ENCODE assay signal across 13 cellular contexts in genomic region chr7:29937132-29937531, GRCh38. TPM values are rescaled to one million over a fixed set of nuclear protein-coding genes. Genes with fewer than 3 reads are reported as not detected.
DNase-seq lines count a peak whose midpoint lies in the region; TF ChIP-seq lines count a peak whose summit lies in the region.
"Had no signal": no experiment of that assay in that cellular context is flagged by ENCODE, and none has a peak within 500 bp of the region (broad histone marks: within the 10 kb centered on the region; RNA-seq: fewer than 3 reads in every experiment).

No MANE protein-coding gene starts in this region.

- no peak for TF ChIP-seq POLR2A in tibial nerve (IDR thresholded peaks at IDR 0.05)

- H2BK120ac ChIP-seq in mesenchymal stem cell (ENCODE audit: low read depth, low read length): no peak overlapping the region

- H2BK5ac ChIP-seq in mesenchymal stem cell (ENCODE audit: low read depth, low read length, poor library complexity, severe bottlenecking): no peak overlapping the region

- H4K8ac ChIP-seq in mesenchymal stem cell (ENCODE audit: low read length): no peak overlapping the region

- H3K9me3 ChIP-seq in mesenchymal stem cell (ENCODE audit: control insufficient read depth, low read length) (no peaks in the 10 kb centered on the region), tibial nerve (no peaks in the 10 kb centered on the region)

- no peak overlapping the region for H2AFZ ChIP-seq in mesenchymal stem cell (ENCODE audit: low read depth, low read length)

- no peak overlapping the region for H4K91ac ChIP-seq in mesenchymal stem cell (ENCODE audit: low read length)

- TF ChIP-seq CTCF in tibial nerve (IDR thresholded peaks at IDR 0.05): no peak

- H3K14ac ChIP-seq in mesenchymal stem cell (ENCODE audit: low read length in 2 of 2): no peak overlapping the region

- no peak overlapping the region for H3K4ac ChIP-seq in mesenchymal stem cell (ENCODE audit: low read depth in 1 of 2, low read length in 2 of 2)

- H3K4me1 ChIP-seq in mesenchymal stem cell (ENCODE audit: control insufficient read depth, insufficient read depth, low read depth, low read length) (peaks cover 2% of the 10 kb centered on the region), tibial nerve (peaks cover 0 to 21% (median 0%) of the 10 kb centered on the region in 4 donors)
- H3K4me1 ChIP-seq: BLaER1 treated with 17β-estradiol and CSF1 and Interleukin-3, amounts not matched to agents 10 nM and 100 nM had no signal

- no peak overlapping the region for H2AK5ac ChIP-seq in mesenchymal stem cell (ENCODE audit: low read length, severe bottlenecking)

- no peak for TF ChIP-seq EP300 in tibial nerve (IDR thresholded peaks at IDR 0.05)

- H2BK15ac ChIP-seq in mesenchymal stem cell (ENCODE audit: low read depth, poor library complexity, severe bottlenecking): no peak overlapping the region

- H3K23ac ChIP-seq in mesenchymal stem cell (ENCODE audit: low read length in 2 of 2): no peak overlapping the region

- H3K4me3 ChIP-seq in mesenchymal stem cell (ENCODE audit: insufficient read depth in 1 of 2, low read depth in 1 of 2, low read length in 2 of 2): no peak overlapping the region
- no peak overlapping the region for H3K4me3 ChIP-seq in tibial nerve
- H3K4me3 ChIP-seq: BLaER1 treated with 17β-estradiol and CSF1 and Interleukin-3, amounts not matched to agents 10 nM and 100 nM had no signal

- H3K79me1 ChIP-seq in mesenchymal stem cell (replicated peaks; ENCODE audit: low read length, poor library complexity, severe bottlenecking): peaks cover 26% of the 10 kb centered on the region

- H3K27ac ChIP-seq in mesenchymal stem cell (ENCODE audit: low read length, poor library complexity, severe bottlenecking): no peak overlapping the region
- no peak overlapping the region for H3K27ac ChIP-seq in tibial nerve
- H3K27ac ChIP-seq: BLaER1 treated with 17β-estradiol and CSF1 and Interleukin-3, amounts not matched to agents 10 nM and 100 nM had no signal

- WGBS in mesenchymal stem cell: 87% methylated on average over 2 of the region's 3 CpGs
- WGBS in tibial nerve, 2 donors: 91 to 95% methylated on average over 3 of the region's 3 CpGs

- H2BK12ac ChIP-seq in mesenchymal stem cell (ENCODE audit: low read length in 2 of 2): no peak overlapping the region

- no peak overlapping the region for H3K18ac ChIP-seq in mesenchymal stem cell (ENCODE audit: low read depth in 1 of 2, low read length in 2 of 2)

- no peak overlapping the region for H3K4me2 ChIP-seq in mesenchymal stem cell (ENCODE audit: low read length, poor library complexity, severe bottlenecking)
- H3K4me2 ChIP-seq: BLaER1 treated with 17β-estradiol and CSF1 and Interleukin-3, amounts not matched to agents 10 nM and 100 nM had no signal

- H3K36me3 ChIP-seq in mesenchymal stem cell (ENCODE audit: control insufficient read depth in 1 of 2, insufficient read depth in 2 of 2, low read depth in 1 of 2, low read length in 2 of 2) (peaks cover 29 to 85% of the 10 kb centered on the region in 2 experiments), tibial nerve (peaks cover 0 to 88% (median 2%) of the 10 kb centered on the region in 3 donors)
- H3K36me3 ChIP-seq: BLaER1 treated with 17β-estradiol and CSF1 and Interleukin-3, amounts not matched to agents 10 nM and 100 nM had no signal

- no peak overlapping the region for H3K9ac ChIP-seq in mesenchymal stem cell (ENCODE audit: low read length)
- H3K9ac ChIP-seq: BLaER1 treated with 17β-estradiol and CSF1 and Interleukin-3, amounts not matched to agents 10 nM and 100 nM had no signal

- no peaks in the 10 kb centered on the region for H3K27me3 ChIP-seq in mesenchymal stem cell (ENCODE audit: control insufficient read depth in 1 of 2, insufficient read depth in 1 of 2, low read length in 2 of 2)
- H3K27me3 ChIP-seq in tibial nerve: no peaks in the 10 kb centered on the region
- H3K27me3 ChIP-seq: BLaER1 treated with 17β-estradiol and CSF1 and Interleukin-3, amounts not matched to agents 10 nM and 100 nM had no signal

- DNase-seq in M059J (ENCODE audit: low read depth) (peak; percentile 22), astrocyte of the hippocampus (ENCODE audit: low read depth, low spot score) (peak; percentile 30), mesenchymal stem cell (peak; percentile 18), NCI-H82 (lab: John Stamatoyannopoulos, UW) (no peak), HUDEP-2 (lab: John Stamatoyannopoulos, UW; ENCODE audit: unreplicated experiment in 76 of 76) (no peak), tibial nerve (ENCODE audit: low spot score in 2 of 2) (no peak)
- DNase-seq in activated CD4-positive, alpha-beta T cell treated with anti-CD3 and anti-CD28 coated beads, Interleukin-2, amount 50 U/mL, for 1 hour: no peak
- DNase-seq: CD8-positive, alpha-beta memory T cell; COR-L47; GDM1; GOT3; H9 had no signal

RNA-seq across cellular contexts. Expression of gene SCRN1, which starts 52.5 kb away (rescaled TPM):
- 73.6 and 109 TPM in 2 replicates for total RNA-seq in M059J (2014; rRNA removed; shearing (Covaris generic))
- polyA plus RNA-seq in mesenchymal stem cell (2013, experiment 1 of 2): 89.2 TPM
- polyA plus RNA-seq in mesenchymal stem cell (2013, experiment 2 of 2): 86.9 TPM
- total RNA-seq in tibial nerve: 100 to 1,000 TPM in 3 of 4 donors, 10 to 100 TPM in 1; 65.1 to 161 (median 119) TPM

Comparison
In these comparisons a context has a peak if more than half of its experiments do, and no peak if none do; other contexts are left out.
1. DNase-seq: peak in M059J (single experiment), astrocyte of the hippocampus (single experiment) and mesenchymal stem cell (single experiment); none in NCI-H82 (single experiment), activated CD4-positive, alpha-beta T cell treated with anti-CD3 and anti-CD28 coated beads, Interleukin-2, amount 50 U/mL, for 1 hour (single experiment), HUDEP-2 (0 of 76) and tibial nerve (0 of 2).